2 cellular contexts compared by ENCODE assay signal in the genomic region with DNA sequence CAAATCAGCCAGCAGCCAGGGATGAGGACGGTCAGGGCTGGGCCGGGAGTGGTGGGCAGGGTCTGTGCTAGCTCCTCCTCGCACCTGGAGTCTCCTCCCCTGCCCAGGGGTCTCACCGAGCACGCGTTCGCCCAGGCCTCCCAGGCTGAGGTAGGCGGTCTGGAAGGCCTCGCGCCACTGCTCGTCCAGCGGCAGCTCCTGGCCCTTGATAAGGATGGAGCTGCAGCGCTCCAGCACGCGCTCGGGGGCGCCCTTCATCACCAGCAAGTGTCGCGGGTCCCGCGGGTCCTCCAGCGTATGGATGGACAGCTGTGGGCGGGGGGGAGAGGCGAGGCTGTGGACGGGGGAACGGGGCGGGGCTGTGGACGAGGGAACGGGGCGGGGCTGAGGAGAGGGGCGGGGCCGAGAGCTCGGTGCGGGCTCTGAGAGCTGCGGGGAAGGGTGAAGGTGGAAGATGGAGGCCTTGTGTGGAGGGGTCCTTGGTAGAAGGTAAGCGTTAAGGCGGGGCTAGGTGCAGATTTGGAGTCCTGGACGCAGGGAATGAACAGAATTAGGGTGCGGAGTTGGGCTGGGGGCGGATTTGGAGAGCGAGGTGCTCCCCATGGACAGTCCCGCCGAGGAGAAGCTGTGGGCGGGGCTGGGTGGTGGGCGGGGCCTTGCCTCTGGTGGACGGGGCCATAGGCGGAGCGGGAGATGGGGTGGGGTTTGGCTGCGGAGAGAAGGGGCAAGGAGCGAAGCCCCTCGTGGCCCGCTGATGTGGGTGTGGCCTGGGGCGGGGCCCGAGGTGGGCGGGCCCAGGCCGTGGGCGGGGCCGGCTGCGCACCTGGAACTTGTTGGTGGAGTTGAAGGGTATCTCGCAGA.
TF ChIP-seq lines count a peak whose summit lies in the region.

No MANE protein-coding gene starts in this region.

TF ChIP-seq in SK-N-SH treated with all-trans-retinoic acid at 6 μM for 48 hours, 23 proteins besides CTCF, POLR2A, EP300 and RAD21:
- TF ChIP-seq GLIS3 (CRISPR knock-in tag; IDR thresholded peaks at IDR 0.05) = no peak
- TF ChIP-seq OSR1 (CRISPR knock-in tag; IDR thresholded peaks at IDR 0.05) = no peak
- no peak for TF ChIP-seq ZFP3 (CRISPR knock-in tag; IDR thresholded peaks at IDR 0.05)
- TF ChIP-seq SNAI2 (CRISPR knock-in tag; IDR thresholded peaks at IDR 0.05) = no peak
- TF ChIP-seq ZNF70 (CRISPR knock-in tag; IDR thresholded peaks at IDR 0.05) = no peak
- TF ChIP-seq TOX (CRISPR knock-in tag; IDR thresholded peaks at IDR 0.05; ENCODE audit: borderline replicate concordance) = no peak
- TF ChIP-seq, protein P1, sequence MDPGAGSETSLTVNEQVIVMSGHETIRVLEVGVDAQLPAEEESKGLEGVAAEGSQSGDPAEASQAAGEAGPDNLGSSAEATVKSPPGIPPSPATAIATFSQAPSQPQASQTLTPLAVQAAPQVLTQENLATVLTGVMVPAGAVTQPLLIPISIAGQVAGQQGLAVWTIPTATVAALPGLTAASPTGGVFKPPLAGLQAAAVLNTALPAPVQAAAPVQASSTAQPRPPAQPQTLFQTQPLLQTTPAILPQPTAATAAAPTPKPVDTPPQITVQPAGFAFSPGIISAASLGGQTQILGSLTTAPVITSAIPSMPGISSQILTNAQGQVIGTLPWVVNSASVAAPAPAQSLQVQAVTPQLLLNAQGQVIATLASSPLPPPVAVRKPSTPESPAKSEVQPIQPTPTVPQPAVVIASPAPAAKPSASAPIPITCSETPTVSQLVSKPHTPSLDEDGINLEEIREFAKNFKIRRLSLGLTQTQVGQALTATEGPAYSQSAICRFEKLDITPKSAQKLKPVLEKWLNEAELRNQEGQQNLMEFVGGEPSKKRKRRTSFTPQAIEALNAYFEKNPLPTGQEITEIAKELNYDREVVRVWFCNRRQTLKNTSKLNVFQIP (CRISPR knock-in tag; IDR thresholded peaks at IDR 0.05; ENCODE audit: borderline replicate concordance, low read depth) = no peak
- no peak for TF ChIP-seq ARNTL (CRISPR knock-in tag; IDR thresholded peaks at IDR 0.05; ENCODE audit: borderline replicate concordance, low read depth)
- no peak for TF ChIP-seq ZNF565 (CRISPR knock-in tag; conservative IDR thresholded peaks at IDR 0.05; ENCODE audit: low read depth)
- TF ChIP-seq ZNF8 (CRISPR knock-in tag; IDR thresholded peaks at IDR 0.05) = no peak

TF ChIP-seq in K562, 482 proteins besides CTCF, POLR2A, EP300 and RAD21 (continues in another document):
- peak; percentile 12 for TF ChIP-seq TBP (optimal IDR thresholded peaks at IDR 0.05; ENCODE audit: low read depth, low read length)
- TF ChIP-seq, protein P2, sequence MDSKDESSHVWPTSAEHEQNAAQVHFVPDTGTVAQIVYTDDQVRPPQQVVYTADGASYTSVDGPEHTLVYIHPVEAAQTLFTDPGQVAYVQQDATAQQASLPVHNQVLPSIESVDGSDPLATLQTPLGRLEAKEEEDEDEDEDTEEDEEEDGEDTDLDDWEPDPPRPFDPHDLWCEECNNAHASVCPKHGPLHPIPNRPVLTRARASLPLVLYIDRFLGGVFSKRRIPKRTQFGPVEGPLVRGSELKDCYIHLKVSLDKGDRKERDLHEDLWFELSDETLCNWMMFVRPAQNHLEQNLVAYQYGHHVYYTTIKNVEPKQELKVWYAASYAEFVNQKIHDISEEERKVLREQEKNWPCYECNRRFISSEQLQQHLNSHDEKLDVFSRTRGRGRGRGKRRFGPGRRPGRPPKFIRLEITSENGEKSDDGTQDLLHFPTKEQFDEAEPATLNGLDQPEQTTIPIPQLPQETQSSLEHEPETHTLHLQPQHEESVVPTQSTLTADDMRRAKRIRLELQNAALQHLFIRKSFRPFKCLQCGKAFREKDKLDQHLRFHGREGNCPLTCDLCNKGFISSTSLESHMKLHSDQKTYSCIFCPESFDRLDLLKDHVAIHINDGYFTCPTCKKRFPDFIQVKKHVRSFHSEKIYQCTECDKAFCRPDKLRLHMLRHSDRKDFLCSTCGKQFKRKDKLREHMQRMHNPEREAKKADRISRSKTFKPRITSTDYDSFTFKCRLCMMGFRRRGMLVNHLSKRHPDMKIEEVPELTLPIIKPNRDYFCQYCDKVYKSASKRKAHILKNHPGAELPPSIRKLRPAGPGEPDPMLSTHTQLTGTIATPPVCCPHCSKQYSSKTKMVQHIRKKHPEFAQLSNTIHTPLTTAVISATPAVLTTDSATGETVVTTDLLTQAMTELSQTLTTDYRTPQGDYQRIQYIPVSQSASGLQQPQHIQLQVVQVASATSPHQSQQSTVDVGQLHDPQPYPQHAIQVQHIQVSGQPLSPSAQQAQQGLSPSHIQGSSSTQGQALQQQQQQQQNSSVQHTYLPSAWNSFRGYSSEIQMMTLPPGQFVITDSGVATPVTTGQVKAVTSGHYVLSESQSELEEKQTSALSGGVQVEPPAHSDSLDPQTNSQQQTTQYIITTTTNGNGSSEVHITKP (IDR thresholded peaks at IDR 0.05; ENCODE audit: partially characterized antibody) = peak; percentile 64
- 0 out of 2 replicates have a peak, but pooled peaks have one; percentile 36 for TF ChIP-seq TCF7L2 (IDR thresholded peaks at IDR 0.05; ENCODE audit: low read depth, low read length)
- no peak for TF ChIP-seq ZNF586 (CRISPR knock-in tag; conservative IDR thresholded peaks at IDR 0.05)
- no peak for TF ChIP-seq TAF15 (IDR thresholded peaks at IDR 0.05; ENCODE audit: low read depth, low read length)
- no peak for TF ChIP-seq ZNF239 (CRISPR knock-in tag; IDR thresholded peaks at IDR 0.05)
- TF ChIP-seq ZFX (CRISPR knock-in tag; IDR thresholded peaks at IDR 0.05) = peak; percentile 31; the same call in 1 of the 2 replicates
- TF ChIP-seq GATA2 (CRISPR knock-in tag; IDR thresholded peaks at IDR 0.05) = 0 out of 2 replicates have a peak, but pooled peaks have one; percentile 21
- TF ChIP-seq, protein P3, sequence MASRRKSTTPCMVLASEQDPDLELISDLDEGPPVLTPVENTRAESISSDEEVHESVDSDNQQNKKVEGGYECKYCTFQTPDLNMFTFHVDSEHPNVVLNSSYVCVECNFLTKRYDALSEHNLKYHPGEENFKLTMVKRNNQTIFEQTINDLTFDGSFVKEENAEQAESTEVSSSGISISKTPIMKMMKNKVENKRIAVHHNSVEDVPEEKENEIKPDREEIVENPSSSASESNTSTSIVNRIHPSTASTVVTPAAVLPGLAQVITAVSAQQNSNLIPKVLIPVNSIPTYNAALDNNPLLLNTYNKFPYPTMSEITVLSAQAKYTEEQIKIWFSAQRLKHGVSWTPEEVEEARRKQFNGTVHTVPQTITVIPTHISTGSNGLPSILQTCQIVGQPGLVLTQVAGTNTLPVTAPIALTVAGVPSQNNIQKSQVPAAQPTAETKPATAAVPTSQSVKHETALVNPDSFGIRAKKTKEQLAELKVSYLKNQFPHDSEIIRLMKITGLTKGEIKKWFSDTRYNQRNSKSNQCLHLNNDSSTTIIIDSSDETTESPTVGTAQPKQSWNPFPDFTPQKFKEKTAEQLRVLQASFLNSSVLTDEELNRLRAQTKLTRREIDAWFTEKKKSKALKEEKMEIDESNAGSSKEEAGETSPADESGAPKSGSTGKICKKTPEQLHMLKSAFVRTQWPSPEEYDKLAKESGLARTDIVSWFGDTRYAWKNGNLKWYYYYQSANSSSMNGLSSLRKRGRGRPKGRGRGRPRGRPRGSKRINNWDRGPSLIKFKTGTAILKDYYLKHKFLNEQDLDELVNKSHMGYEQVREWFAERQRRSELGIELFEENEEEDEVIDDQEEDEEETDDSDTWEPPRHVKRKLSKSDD (conservative IDR thresholded peaks at IDR 0.05; ENCODE audit: low read length) = no peak
- TF ChIP-seq, protein P4, sequence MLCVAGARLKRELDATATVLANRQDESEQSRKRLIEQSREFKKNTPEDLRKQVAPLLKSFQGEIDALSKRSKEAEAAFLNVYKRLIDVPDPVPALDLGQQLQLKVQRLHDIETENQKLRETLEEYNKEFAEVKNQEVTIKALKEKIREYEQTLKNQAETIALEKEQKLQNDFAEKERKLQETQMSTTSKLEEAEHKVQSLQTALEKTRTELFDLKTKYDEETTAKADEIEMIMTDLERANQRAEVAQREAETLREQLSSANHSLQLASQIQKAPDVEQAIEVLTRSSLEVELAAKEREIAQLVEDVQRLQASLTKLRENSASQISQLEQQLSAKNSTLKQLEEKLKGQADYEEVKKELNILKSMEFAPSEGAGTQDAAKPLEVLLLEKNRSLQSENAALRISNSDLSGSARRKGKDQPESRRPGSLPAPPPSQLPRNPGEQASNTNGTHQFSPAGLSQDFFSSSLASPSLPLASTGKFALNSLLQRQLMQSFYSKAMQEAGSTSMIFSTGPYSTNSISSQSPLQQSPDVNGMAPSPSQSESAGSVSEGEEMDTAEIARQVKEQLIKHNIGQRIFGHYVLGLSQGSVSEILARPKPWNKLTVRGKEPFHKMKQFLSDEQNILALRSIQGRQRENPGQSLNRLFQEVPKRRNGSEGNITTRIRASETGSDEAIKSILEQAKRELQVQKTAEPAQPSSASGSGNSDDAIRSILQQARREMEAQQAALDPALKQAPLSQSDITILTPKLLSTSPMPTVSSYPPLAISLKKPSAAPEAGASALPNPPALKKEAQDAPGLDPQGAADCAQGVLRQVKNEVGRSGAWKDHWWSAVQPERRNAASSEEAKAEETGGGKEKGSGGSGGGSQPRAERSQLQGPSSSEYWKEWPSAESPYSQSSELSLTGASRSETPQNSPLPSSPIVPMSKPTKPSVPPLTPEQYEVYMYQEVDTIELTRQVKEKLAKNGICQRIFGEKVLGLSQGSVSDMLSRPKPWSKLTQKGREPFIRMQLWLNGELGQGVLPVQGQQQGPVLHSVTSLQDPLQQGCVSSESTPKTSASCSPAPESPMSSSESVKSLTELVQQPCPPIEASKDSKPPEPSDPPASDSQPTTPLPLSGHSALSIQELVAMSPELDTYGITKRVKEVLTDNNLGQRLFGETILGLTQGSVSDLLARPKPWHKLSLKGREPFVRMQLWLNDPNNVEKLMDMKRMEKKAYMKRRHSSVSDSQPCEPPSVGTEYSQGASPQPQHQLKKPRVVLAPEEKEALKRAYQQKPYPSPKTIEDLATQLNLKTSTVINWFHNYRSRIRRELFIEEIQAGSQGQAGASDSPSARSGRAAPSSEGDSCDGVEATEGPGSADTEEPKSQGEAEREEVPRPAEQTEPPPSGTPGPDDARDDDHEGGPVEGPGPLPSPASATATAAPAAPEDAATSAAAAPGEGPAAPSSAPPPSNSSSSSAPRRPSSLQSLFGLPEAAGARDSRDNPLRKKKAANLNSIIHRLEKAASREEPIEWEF (CRISPR knock-in tag; IDR thresholded peaks at IDR 0.05) = no peak
- no peak for TF ChIP-seq CREB1 (IDR thresholded peaks at IDR 0.05)
- no peak; the same call in 1 of the 2 replicates for TF ChIP-seq CREB1 (CRISPR knock-in tag; IDR thresholded peaks at IDR 0.05)
- TF ChIP-seq NR3C1 (CRISPR knock-in tag; IDR thresholded peaks at IDR 0.05) = no peak
- TF ChIP-seq CBFB (CRISPR knock-in tag; IDR thresholded peaks at IDR 0.05) = 0 out of 2 replicates have a peak, but pooled peaks have one; percentile 41
- TF ChIP-seq SRSF7 (optimal IDR thresholded peaks at IDR 0.05; ENCODE audit: low read depth, low read length) = no peak
- peak; percentile 16; the same call in 1 of the 2 replicates for TF ChIP-seq ATF7 (IDR thresholded peaks at IDR 0.05)
- TF ChIP-seq POLR2G (IDR thresholded peaks at IDR 0.05; ENCODE audit: low read depth, low read length) = peak; percentile 49; the same call in 1 of the 2 replicates
- TF ChIP-seq CBX3 (IDR thresholded peaks at IDR 0.05; ENCODE audit: borderline replicate concordance in 1 of 2, low read length in 2 of 2) = peak in 1 of 2 experiments; percentile 59; a peak in 1 of 3 replicates
- peak in 1 of 2 experiments; percentile 62; a peak in 2 of 4 replicates for TF ChIP-seq MAZ (CRISPR knock-in tag; conservative IDR thresholded peaks at IDR 0.05 in 1 of 2, IDR thresholded peaks at IDR 0.05 in 1 of 2)
- no peak for TF ChIP-seq XRCC5 (IDR thresholded peaks at IDR 0.05; ENCODE audit: low read depth, low read length)
- TF ChIP-seq, protein P5, sequence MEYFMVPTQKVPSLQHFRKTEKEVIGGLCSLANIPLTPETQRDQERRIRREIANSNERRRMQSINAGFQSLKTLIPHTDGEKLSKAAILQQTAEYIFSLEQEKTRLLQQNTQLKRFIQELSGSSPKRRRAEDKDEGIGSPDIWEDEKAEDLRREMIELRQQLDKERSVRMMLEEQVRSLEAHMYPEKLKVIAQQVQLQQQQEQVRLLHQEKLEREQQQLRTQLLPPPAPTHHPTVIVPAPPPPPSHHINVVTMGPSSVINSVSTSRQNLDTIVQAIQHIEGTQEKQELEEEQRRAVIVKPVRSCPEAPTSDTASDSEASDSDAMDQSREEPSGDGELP (CRISPR knock-in tag; IDR thresholded peaks at IDR 0.05; ENCODE audit: borderline replicate concordance) = peak; percentile 80
- peak; percentile 57 for TF ChIP-seq EGR1 (conservative IDR thresholded peaks at IDR 0.05)
- TF ChIP-seq SAFB2 (IDR thresholded peaks at IDR 0.05; ENCODE audit: borderline replicate concordance, low read depth, low read length, severe bottlenecking) = no peak
- TF ChIP-seq, protein P6, sequence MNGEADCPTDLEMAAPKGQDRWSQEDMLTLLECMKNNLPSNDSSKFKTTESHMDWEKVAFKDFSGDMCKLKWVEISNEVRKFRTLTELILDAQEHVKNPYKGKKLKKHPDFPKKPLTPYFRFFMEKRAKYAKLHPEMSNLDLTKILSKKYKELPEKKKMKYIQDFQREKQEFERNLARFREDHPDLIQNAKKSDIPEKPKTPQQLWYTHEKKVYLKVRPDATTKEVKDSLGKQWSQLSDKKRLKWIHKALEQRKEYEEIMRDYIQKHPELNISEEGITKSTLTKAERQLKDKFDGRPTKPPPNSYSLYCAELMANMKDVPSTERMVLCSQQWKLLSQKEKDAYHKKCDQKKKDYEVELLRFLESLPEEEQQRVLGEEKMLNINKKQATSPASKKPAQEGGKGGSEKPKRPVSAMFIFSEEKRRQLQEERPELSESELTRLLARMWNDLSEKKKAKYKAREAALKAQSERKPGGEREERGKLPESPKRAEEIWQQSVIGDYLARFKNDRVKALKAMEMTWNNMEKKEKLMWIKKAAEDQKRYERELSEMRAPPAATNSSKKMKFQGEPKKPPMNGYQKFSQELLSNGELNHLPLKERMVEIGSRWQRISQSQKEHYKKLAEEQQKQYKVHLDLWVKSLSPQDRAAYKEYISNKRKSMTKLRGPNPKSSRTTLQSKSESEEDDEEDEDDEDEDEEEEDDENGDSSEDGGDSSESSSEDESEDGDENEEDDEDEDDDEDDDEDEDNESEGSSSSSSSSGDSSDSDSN (IDR thresholded peaks at IDR 0.05; ENCODE audit: borderline replicate concordance in 1 of 2, low read depth in 2 of 2, low read length in 2 of 2) = 0 out of 4 replicates have a peak, but pooled peaks of 1 of the 2 experiments have one; percentile 20
- TF ChIP-seq PML (IDR thresholded peaks at IDR 0.05; ENCODE audit: low read length) = no peak
- no peak for TF ChIP-seq NR2C2 (CRISPR knock-in tag; IDR thresholded peaks at IDR 0.05)
- no peak for TF ChIP-seq NR2C2 (tag; IDR thresholded peaks at IDR 0.05)
- no peak for TF ChIP-seq ZNF766 (CRISPR knock-in tag; conservative IDR thresholded peaks at IDR 0.05)
- no peak for TF ChIP-seq ZNF174 (CRISPR knock-in tag; IDR thresholded peaks at IDR 0.05)
- no peak for TF ChIP-seq FOXK1 (CRISPR knock-in tag; IDR thresholded peaks at IDR 0.05; ENCODE audit: borderline replicate concordance)
- TF ChIP-seq ZNF232 (CRISPR knock-in tag; IDR thresholded peaks at IDR 0.05) = no peak
- TF ChIP-seq, protein P7, sequence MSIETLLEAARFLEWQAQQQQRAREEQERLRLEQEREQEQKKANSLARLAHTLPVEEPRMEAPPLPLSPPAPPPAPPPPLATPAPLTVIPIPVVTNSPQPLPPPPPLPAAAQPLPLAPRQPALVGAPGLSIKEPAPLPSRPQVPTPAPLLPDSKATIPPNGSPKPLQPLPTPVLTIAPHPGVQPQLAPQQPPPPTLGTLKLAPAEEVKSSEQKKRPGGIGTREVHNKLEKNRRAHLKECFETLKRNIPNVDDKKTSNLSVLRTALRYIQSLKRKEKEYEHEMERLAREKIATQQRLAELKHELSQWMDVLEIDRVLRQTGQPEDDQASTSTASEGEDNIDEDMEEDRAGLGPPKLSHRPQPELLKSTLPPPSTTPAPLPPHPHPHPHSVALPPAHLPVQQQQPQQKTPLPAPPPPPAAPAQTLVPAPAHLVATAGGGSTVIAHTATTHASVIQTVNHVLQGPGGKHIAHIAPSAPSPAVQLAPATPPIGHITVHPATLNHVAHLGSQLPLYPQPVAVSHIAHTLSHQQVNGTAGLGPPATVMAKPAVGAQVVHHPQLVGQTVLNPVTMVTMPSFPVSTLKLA (conservative IDR thresholded peaks at IDR 0.05) = peak in 1 of 2 experiments; percentile 58; a peak in 2 of 4 replicates
